In genomic region chr10:22339761-22340361, GRCh38 we compare ENCODE assay signal across 8 cellular contexts. TPM values are rescaled to one million over a fixed set of nuclear protein-coding genes. Genes with fewer than 3 reads are reported as not detected.
DNase-seq lines count a peak whose midpoint lies in the region; ATAC-seq and TF ChIP-seq lines count a peak whose summit lies in the region.

No MANE protein-coding gene starts in this region.

- H3K4me3 ChIP-seq in BLaER1 treated with 17β-estradiol and CSF1 and Interleukin-3, amounts not matched to agents 10 nM and 100 nM, result peak overlapping the region; percentile 71 to 85 (median 78)
- H3K4me3 ChIP-seq in HUES48 (ENCODE audit: low read depth, low read length) (peak overlapping the region; percentile 62), astrocyte of the spinal cord (ENCODE audit: low read depth, low read length) (peak overlapping the region; percentile 67), vagina (peak overlapping the region; percentile 75 to 91)

- no peaks in the 10 kb centered on the region for H3K36me3 ChIP-seq in BLaER1 treated with 17β-estradiol and CSF1 and Interleukin-3, amounts not matched to agents 10 nM and 100 nM
- H3K36me3 ChIP-seq in HUES48 (ENCODE audit: control insufficient read depth, insufficient read depth, low read length) (no peaks in the 10 kb centered on the region), vagina (no peaks in the 10 kb centered on the region)

- intact Hi-C loops in vagina (cut with DNase I), result loop anchor here (5.0 to 10.0 kb wide), 5 partner anchors 88 to 845 kb away; partner anchors contain the start of genes DNAJC1 and MSRB2
- intact Hi-C loops in sciatic nerve (cut with DNase I), result no loop called here

- TF ChIP-seq POLR2A in vagina (IDR thresholded peaks at IDR 0.05), result no peak

- H3K27me3 ChIP-seq in BLaER1 treated with 17β-estradiol and CSF1 and Interleukin-3, amounts not matched to agents 10 nM and 100 nM, result peaks cover 94 to 100% (median 100%) of the 10 kb centered on the region in 11 experiments
- H3K27me3 ChIP-seq in HUES48 (ENCODE audit: control insufficient read depth, insufficient read depth, low read length) (peaks cover 100% of the 10 kb centered on the region), vagina (peaks cover 36% of the 10 kb centered on the region)

- no peak for ATAC-seq in sciatic nerve

- peak overlapping the region; percentile 92 to 99 (median 97) for H3K9ac ChIP-seq in BLaER1 treated with 17β-estradiol and CSF1 and Interleukin-3, amounts not matched to agents 10 nM and 100 nM
- no peak overlapping the region for H3K9ac ChIP-seq in HUES48 (ENCODE audit: low read depth, low read length)

- peaks cover 0 to 32% (median 9%) of the 10 kb centered on the region in 11 experiments; a peak in 9 of 22 replicates for H4K20me1 ChIP-seq in BLaER1 treated with 17β-estradiol and CSF1 and Interleukin-3, amounts not matched to agents 10 nM and 100 nM

- TF ChIP-seq CTCF in astrocyte of the spinal cord (IDR thresholded peaks at IDR 0.05; ENCODE audit: low read depth, low read length) (no peak), vagina (IDR thresholded peaks at IDR 0.05) (no peak)

- peaks cover 32 to 64% (median 42%) of the 10 kb centered on the region in 10 experiments for H3K4me1 ChIP-seq in BLaER1 treated with 17β-estradiol and CSF1 and Interleukin-3, amounts not matched to agents 10 nM and 100 nM
- H3K4me1 ChIP-seq in HUES48 (ENCODE audit: control insufficient read depth, insufficient read depth, low read length) (peaks cover 21% of the 10 kb centered on the region), vagina (peaks cover 29% of the 10 kb centered on the region)

- peaks cover 8 to 15% (median 13%) of the 10 kb centered on the region in 11 experiments; a peak in 21 of 22 replicates for H3K9me3 ChIP-seq in BLaER1 treated with 17β-estradiol and CSF1 and Interleukin-3, amounts not matched to agents 10 nM and 100 nM (replicated peaks in 1 of 11)
- H3K9me3 ChIP-seq in HUES48 (ENCODE audit: control insufficient read depth, insufficient read depth, low read length), result no peaks in the 10 kb centered on the region
- no peaks in the 10 kb centered on the region for H3K9me3 ChIP-seq in vagina

- H3K27ac ChIP-seq in BLaER1 treated with 17β-estradiol and CSF1 and Interleukin-3, amounts not matched to agents 10 nM and 100 nM, result peak overlapping the region; percentile 94 to 98 (median 97)
- H3K27ac ChIP-seq in HUES48 (ENCODE audit: low read depth, low read length) (no peak overlapping the region), vagina (peak overlapping the region; percentile 77)

- peak overlapping the region; percentile 71 to 94 (median 83) for H3K4me2 ChIP-seq in BLaER1 treated with 17β-estradiol and CSF1 and Interleukin-3, amounts not matched to agents 10 nM and 100 nM

- no peak for DNase-seq in astrocyte of the spinal cord (ENCODE audit: low read depth, low spot score)
- DNase-seq in medulla oblongata (ENCODE audit: extremely low spot score), result peak; percentile 79
- DNase-seq in vagina (ENCODE audit: extremely low spot score in 2 of 2), result no peak
- no peak for DNase-seq in cerebellum (ENCODE audit: low spot score)
- no peak for DNase-seq in H4 (ENCODE audit: low spot score)
- no peak for DNase-seq in sciatic nerve (ENCODE audit: low spot score)

- in situ Hi-C loops in astrocyte of the spinal cord (cut with HindIII; ENCODE audit: low sequenced_read_pairs), result no loop called here

RNA-seq across cellular contexts. Expression of gene SPAG6, which starts 5.4 kb away (rescaled TPM):
- not detected for total RNA-seq in vagina
- total RNA-seq in cerebellum, result 1.5 TPM
- 0.21 TPM in 1 of 2 replicates, not detected in the other for total RNA-seq in H4 (2014; rRNA removed; shearing (Covaris generic))
- total RNA-seq in sciatic nerve, result 0.31 TPM

RNA-seq across cellular contexts. Expression of gene BMI1, which starts 19.0 kb away (rescaled TPM):
- total RNA-seq in vagina, result 44.7 TPM
- total RNA-seq in cerebellum, result 88.3 TPM
- 50.0 and 58.6 TPM in 2 replicates for total RNA-seq in H4 (2014; rRNA removed; shearing (Covaris generic))
- 62.7 TPM for total RNA-seq in sciatic nerve

RNA-seq across cellular contexts. Expression of gene COMMD3, which starts 23.7 kb away (rescaled TPM):
- total RNA-seq in vagina (27.0 TPM), cerebellum (35.8 TPM), sciatic nerve (53.3 TPM)
- total RNA-seq in H4 (2014; rRNA removed; shearing (Covaris generic)), result 44.9 and 45.2 TPM in 2 replicates
